17 cellular contexts compared by ENCODE assay signal in the genomic region with DNA sequence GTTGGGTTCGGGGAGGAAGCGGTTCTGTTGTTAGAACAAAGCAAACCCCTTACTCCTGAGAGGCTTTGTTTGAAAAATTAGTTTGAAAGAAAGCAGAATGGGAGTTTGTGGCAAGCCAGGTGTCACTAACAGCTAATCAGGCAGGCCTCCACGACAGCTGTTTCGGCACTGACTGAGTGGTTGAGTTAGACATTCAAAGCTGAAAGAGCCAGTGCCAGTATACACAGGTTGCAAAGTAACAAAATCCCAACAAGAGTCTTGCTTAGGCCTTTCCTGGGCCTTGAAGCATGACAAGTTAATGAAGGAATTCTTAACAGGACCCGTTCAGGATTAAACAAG.
DNase-seq lines count a peak whose midpoint lies in the region; ATAC-seq, FAIRE-seq and TF ChIP-seq lines count a peak whose summit lies in the region.
"Had no signal": no experiment of that assay in that cellular context is flagged by ENCODE, and none has a peak within 500 bp of the region (broad histone marks: within the 10 kb centered on the region; RNA-seq: fewer than 3 reads in every experiment).

No MANE protein-coding gene starts in this region.

- no peak for TF ChIP-seq RAD21 in H1 (IDR thresholded peaks at IDR 0.05 in 1 of 2, conservative IDR thresholded peaks at IDR 0.05 in 1 of 2; ENCODE audit: low read depth in 2 of 2, low read length in 2 of 2)

- no peaks in the 10 kb centered on the region for H3K4me1 ChIP-seq in H1 (replicated peaks in 1 of 4; ENCODE audit: control insufficient read depth in 3 of 4, insufficient read depth in 4 of 4, low read length in 3 of 4)

- H4K5ac ChIP-seq in H1 (ENCODE audit: insufficient read length, low read depth, low read length): no peak overlapping the region

- 92% methylated on average over 5 of the region's 5 CpGs; no CpG with 5 or more reads in 1 of the 2 experiments for WGBS in H1 (ENCODE audit: extremely low coverage in 1 of 2, insufficient coverage in 1 of 2, insufficient read length in 1 of 2, insufficient replicate concordance in 2 of 2, low coverage in 1 of 2, low lambda C conversion rate in 2 of 2, missing lambda C conversion rate in 1 of 2), 2 experiments

- H3K36me3 ChIP-seq in H1 (ENCODE audit: control insufficient read depth in 2 of 4, insufficient read depth in 4 of 4, low read length in 3 of 4) (no peaks in the 10 kb centered on the region), WERI-Rb-1 (no peaks in the 10 kb centered on the region)

- no peak for FAIRE-seq in H1 (lab: Jason Lieb, UNC)
- FAIRE-seq: GM12891 had no signal

- H3K23ac ChIP-seq in H1 (ENCODE audit: insufficient read length): no peak overlapping the region

- H3K79me1 ChIP-seq in H1 (ENCODE audit: low read depth, low read length): no peaks in the 10 kb centered on the region

- no peaks in the 10 kb centered on the region for H3K27me3 ChIP-seq in H1 (replicated peaks in 1 of 4; ENCODE audit: control insufficient read depth in 3 of 4, extremely low read depth in 1 of 4, insufficient read depth in 3 of 4, low read length in 3 of 4)
- peaks cover 60% of the 10 kb centered on the region for H3K27me3 ChIP-seq in WERI-Rb-1 (ENCODE audit: insufficient read depth, low read depth, severe bottlenecking)

- H3K9ac ChIP-seq in H1 (replicated peaks in 1 of 4; ENCODE audit: extremely low read depth in 1 of 4, low read depth in 3 of 4, low read length in 3 of 4): no peak overlapping the region
- H3K9ac ChIP-seq: GM23248, KMS-11 had no signal

- H3K4me1 Mint-ChIP-seq in nephron: no peaks in the 10 kb centered on the region
- H3K4me1 Mint-ChIP-seq: CD4-positive, CD25-positive, alpha-beta regulatory T cell; IgD-negative memory B cell had no signal

- H3K4me3 ChIP-seq in H1 (ENCODE audit: extremely low read depth in 1 of 4, insufficient read depth in 2 of 4, low read depth in 3 of 4, low read length in 4 of 4) (no peak overlapping the region), WERI-Rb-1 (ENCODE audit: low read depth, low read length) (no peak overlapping the region)
- H3K4me3 ChIP-seq: GM23248 had no signal

- H3K79me2 ChIP-seq in H1 (ENCODE audit: control insufficient read depth in 1 of 2, insufficient read depth in 2 of 2, low read length in 2 of 2): no peaks in the 10 kb centered on the region

- no peak for ATAC-seq in HG03108 (IDR thresholded peaks at IDR 0.05; ENCODE audit: unreplicated experiment)

- no peak overlapping the region for H2BK120ac ChIP-seq in H1 (replicated peaks; ENCODE audit: low read depth, low read length)

- TF ChIP-seq CTCF in C4-2B (conservative IDR thresholded peaks at IDR 0.05) (no peak), H1 (IDR thresholded peaks at IDR 0.05; ENCODE audit: control extremely low read depth in 1 of 3, insufficient read depth in 1 of 3, low read depth in 1 of 3, low read length in 3 of 3) (no peak), nephron (IDR thresholded peaks at IDR 0.05; ENCODE audit: unreplicated experiment in 3 of 3) (no peak), WERI-Rb-1 (IDR thresholded peaks at IDR 0.05; ENCODE audit: low read depth, low read length) (no peak)

- H3K4me2 ChIP-seq in H1 (ENCODE audit: insufficient read depth in 1 of 2, low read depth in 2 of 2, low read length in 2 of 2): no peak overlapping the region
- H3K4me2 ChIP-seq: KMS-11 had no signal

- H3K27ac Mint-ChIP-seq in nephron: peak overlapping the region in 2 of 3 experiments; percentile 60 to 87
- H3K27ac Mint-ChIP-seq: CD4-positive, CD25-positive, alpha-beta regulatory T cell; IgD-negative memory B cell had no signal

- peak overlapping the region; percentile 11; the same call in 1 of the 2 replicates for H3K27ac ChIP-seq in C4-2B
- H3K27ac ChIP-seq in H1 (ENCODE audit: low read depth, low read length): no peak overlapping the region
- H3K27ac ChIP-seq in WERI-Rb-1: no peak overlapping the region
- H3K27ac ChIP-seq: 22Rv1, GM23248, KMS-11 had no signal

- no peak overlapping the region for H3K56ac ChIP-seq in H1 (replicated peaks; ENCODE audit: insufficient read length, low read depth, low read length)

- no peak overlapping the region for H4K8ac ChIP-seq in H1 (ENCODE audit: extremely low read depth, insufficient read depth, low read length)

- POLR2A ChIA-PET in H1 (lab: Charles Lee; ENCODE audit: partially characterized antibody): no interaction called here

- no peaks in the 10 kb centered on the region for H3K9me3 ChIP-seq in H1 (ENCODE audit: insufficient read depth in 2 of 2, low read depth in 1 of 2, low read length in 1 of 2)
- no peaks in the 10 kb centered on the region for H3K9me3 ChIP-seq in WERI-Rb-1 (ENCODE audit: severe bottlenecking)

- no peak for DNase-seq in H1 (ENCODE audit: low read depth in 1 of 2, low spot score in 2 of 2)
- DNase-seq in renal cortical epithelial cell (ENCODE audit: low read depth): peak; percentile 27
- DNase-seq in SW480 (ENCODE audit: low spot score): no peak
- DNase-seq in WERI-Rb-1: no peak
- DNase-seq in activated gamma-delta T cell treated with Interleukin-2 at 50 U/mL for 16 hours: no peak
- DNase-seq: Calu3; CD4-positive, CD25-positive, alpha-beta regulatory T cell; DMS 273 treated with DMSO at 0.1 percent for 48 hours; GM23248; H7 had no signal

- H2AFZ ChIP-seq in H1 (ENCODE audit: low read length): 0 out of 2 replicates have a peak overlapping the region, but pooled peaks have one; percentile 1
- H2AFZ ChIP-seq: GM23248 had no signal

- H4K20me1 ChIP-seq in H1 (replicated peaks in 1 of 2; ENCODE audit: control insufficient read depth in 1 of 2, insufficient read depth in 2 of 2, low read length in 2 of 2): no peaks in the 10 kb centered on the region

- H2BK12ac ChIP-seq in H1 (ENCODE audit: low read depth, low read length): no peak overlapping the region

- H2AK5ac ChIP-seq in H1 (ENCODE audit: low read depth, low read length): no peak overlapping the region

- TF ChIP-seq EP300 in H1 (IDR thresholded peaks at IDR 0.05; ENCODE audit: borderline replicate concordance in 1 of 2, low read depth in 2 of 2, low read length in 2 of 2): no peak

- H3K9me3 Mint-ChIP-seq in nephron: peaks cover 7% of the 10 kb centered on the region

- H3K23me2 ChIP-seq in H1 (ENCODE audit: low read depth, low read length): no peaks in the 10 kb centered on the region

- no peak for TF ChIP-seq POLR2A in H1 (IDR thresholded peaks at IDR 0.05; ENCODE audit: control extremely low read depth in 1 of 2, low read depth in 2 of 2, low read length in 2 of 2)

- H3K14ac ChIP-seq in H1 (ENCODE audit: insufficient read length): no peak overlapping the region

- no peak overlapping the region for H2BK15ac ChIP-seq in H1 (ENCODE audit: low read length)

- no peaks in the 10 kb centered on the region for H3K27me3 Mint-ChIP-seq in nephron (ENCODE audit: low read depth)
- H3K27me3 Mint-ChIP-seq: CD4-positive, CD25-positive, alpha-beta regulatory T cell; IgD-negative memory B cell had no signal

- no peak overlapping the region for H4K91ac ChIP-seq in H1 (replicated peaks; ENCODE audit: insufficient read length, low read length)

- H3K36me3 Mint-ChIP-seq in nephron (ENCODE audit: low read depth): no peaks in the 10 kb centered on the region
- H3K36me3 Mint-ChIP-seq: CD4-positive, CD25-positive, alpha-beta regulatory T cell had no signal

- H2BK5ac ChIP-seq in H1 (ENCODE audit: low read depth, low read length): no peak overlapping the region

- CTCF ChIA-PET in H1 (lab: Charles Lee; ENCODE audit: partially characterized antibody): interaction anchor here (0.7 kb wide), 1 partner anchor 418 kb away, joined by 3 read pairs; no protein-coding TSS in a partner anchor

- H3K4ac ChIP-seq in H1 (replicated peaks; ENCODE audit: insufficient read length, low read depth, low read length): no peak overlapping the region

- no peak overlapping the region for H3K4me3 Mint-ChIP-seq in nephron
- H3K4me3 Mint-ChIP-seq: CD4-positive, CD25-positive, alpha-beta regulatory T cell; IgD-negative memory B cell had no signal

- H3K18ac ChIP-seq in H1 (ENCODE audit: extremely low read depth, low read length): no peak overlapping the region

- no peak overlapping the region for H2BK20ac ChIP-seq in H1 (ENCODE audit: low read length)

TF ChIP-seq in H1, 55 proteins besides CTCF, POLR2A, EP300 and RAD21:
- no peak for TF ChIP-seq NRF1 (IDR thresholded peaks at IDR 0.05; ENCODE audit: low read depth, low read length)
